In the genomic region with DNA sequence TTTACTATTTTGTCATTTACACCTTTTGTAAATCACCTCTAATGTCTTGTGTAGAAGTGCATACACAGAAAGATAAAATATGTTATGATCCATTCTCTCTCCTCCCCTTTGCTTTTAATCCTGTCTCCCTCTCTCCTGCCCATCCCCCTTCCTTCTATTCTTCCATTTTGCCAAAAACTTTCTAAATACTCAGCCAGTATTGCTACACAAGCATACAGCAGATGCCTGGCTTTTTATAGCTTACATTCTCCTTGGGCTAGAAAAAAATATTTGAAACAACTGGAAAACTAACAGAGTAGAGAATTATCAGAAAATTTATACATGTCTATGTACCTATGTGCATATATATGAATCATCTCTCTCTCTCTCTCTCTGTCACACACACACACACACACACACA, we compare ENCODE assay signal across 21 cellular contexts.
"Had no signal": no experiment of that assay in that cellular context is flagged by ENCODE, and none has a peak within 500 bp of the region (broad histone marks: within the 10 kb centered on the region; RNA-seq: fewer than 3 reads in every experiment).

No MANE protein-coding gene starts in this region.

- ATAC-seq: activated T-cell treated with anti-CD3 and anti-CD28 coated beads, Interleukin-2, amount 50 U/mL, for 4 hours; esophagus mucosa; right cardiac atrium; stimulated activated effector memory CD8-positive, alpha-beta T cell treated with anti-CD3 and anti-CD28 coated beads, Interleukin-12 subunit alpha, Interleukin-12 subunit beta, amount 100 ng/mL, for 72 hours; stimulated activated naive CD8-positive, alpha-beta T cell treated with anti-CD3 and anti-CD28 coated beads, Interleukin-15, amount 100 ng/mL, for 72 hours; T-helper 17 cell had no signal

- H3K36me3 ChIP-seq: breast epithelium, transverse colon had no signal

- H3K4me3 ChIP-seq: breast epithelium, hepatocyte, transverse colon had no signal

- DNase-seq: activated CD4-positive, alpha-beta T cell treated with anti-CD3 and anti-CD28 coated beads for 4 hours; activated CD4-positive, alpha-beta T cell treated with anti-CD3 and anti-CD28 coated beads, Interleukin-2, amount 50 U/mL, for 48 hours; activated CD4-positive, CD25-positive, alpha-beta regulatory T cell; activated CD8-positive, alpha-beta memory T cell treated with anti-CD3 and anti-CD28 coated beads, Interleukin-2, amount 50 U/mL, for 48 hours; activated naive CD4-positive, alpha-beta T cell; activated T-cell treated with anti-CD3 and anti-CD28 coated beads, Interleukin-2, amount 50 U/mL, for 4 hours; amniotic stem cell; effector memory CD4-positive, alpha-beta T cell; glutamatergic neuron; nephron progenitor cell; right cardiac atrium; small intestine; stimulated activated CD4-positive, alpha-beta T cell treated with anti-CD3 and anti-CD28 coated beads, Interleukin-2, amount 100 ng/mL, for 24 hours; stimulated activated naive CD8-positive, alpha-beta T cell treated with anti-CD3 and anti-CD28 coated beads, Interleukin-15, amount 100 ng/mL, for 72 hours; T-helper 17 cell; transverse colon had no signal

- H3K9ac ChIP-seq: parathyroid adenoma had no signal

- H3K9me3 ChIP-seq: breast epithelium, transverse colon had no signal

- H3K4me1 ChIP-seq: breast epithelium, parathyroid adenoma had no signal

- H3K27me3 ChIP-seq: breast epithelium, hepatocyte, transverse colon had no signal
